ENCODE assay signal across 10 cellular contexts in the genomic region with DNA sequence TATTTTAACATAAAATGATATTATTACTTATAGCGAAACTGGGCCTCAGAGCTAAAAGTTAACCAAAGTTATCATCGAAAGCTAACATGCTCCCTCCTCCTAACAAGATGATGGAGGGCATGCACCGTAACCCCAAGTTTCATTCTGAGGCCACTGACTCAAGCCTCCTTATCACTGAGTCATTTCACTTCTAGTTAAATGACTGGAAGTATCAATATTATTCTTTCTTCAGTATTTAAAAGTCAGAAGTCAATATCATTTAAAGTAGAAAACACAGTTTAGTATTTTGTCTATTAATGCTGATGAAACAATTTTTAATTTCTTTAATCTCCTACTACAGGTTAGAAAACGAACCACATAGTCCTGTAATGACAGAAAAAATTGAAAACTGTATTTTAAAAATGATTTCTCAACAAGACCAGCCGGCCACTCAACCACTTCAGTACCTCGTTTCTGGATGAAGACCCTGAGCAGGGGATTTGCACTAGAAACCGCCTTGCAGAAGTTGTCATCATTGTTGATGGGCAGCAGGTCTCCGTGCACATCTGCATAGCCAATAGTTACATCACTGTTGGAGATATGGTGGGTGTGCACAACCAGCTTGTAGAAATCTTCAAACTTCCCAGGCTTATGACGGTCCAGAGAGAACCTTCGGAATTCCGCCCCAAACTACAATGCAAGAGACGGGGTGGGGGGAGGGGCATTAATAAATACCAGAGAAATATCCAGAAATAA. TPM values are rescaled to one million over a fixed set of nuclear protein-coding genes. Genes with fewer than 3 reads are reported as not detected.
DNase-seq lines count a peak whose midpoint lies in the region; ATAC-seq and TF ChIP-seq lines count a peak whose summit lies in the region.
"Had no signal": no experiment of that assay in that cellular context is flagged by ENCODE, and none has a peak within 500 bp of the region (broad histone marks: within the 10 kb centered on the region; RNA-seq: fewer than 3 reads in every experiment).

No MANE protein-coding gene starts in this region.

- H3K36me3 ChIP-seq in esophagus muscularis mucosa, result no peaks in the 10 kb centered on the region
- no peaks in the 10 kb centered on the region for H3K36me3 ChIP-seq in effector memory CD4-positive, alpha-beta T cell (ENCODE audit: control insufficient read depth, insufficient read depth, low read length)

- H3K4me3 ChIP-seq in esophagus muscularis mucosa, result no peak overlapping the region
- H3K4me3 ChIP-seq in effector memory CD4-positive, alpha-beta T cell (ENCODE audit: insufficient read depth, low read depth, low read length, poor library complexity, severe bottlenecking), result no peak overlapping the region

- TF ChIP-seq POLR2A in esophagus muscularis mucosa (IDR thresholded peaks at IDR 0.05; ENCODE audit: low read depth), result no peak

- H3K9me3 Mint-ChIP-seq in activated CD4-positive, alpha-beta T cell treated with anti-CD3 and anti-CD28 coated beads, Interleukin-2, amount 10 ng/mL, durations not matched to agents 24 days and 14 days, result no peaks in the 10 kb centered on the region
- H3K9me3 Mint-ChIP-seq: stimulated activated naive CD8-positive, alpha-beta T cell treated with anti-CD3 and anti-CD28 coated beads, Interleukin-15, Interleukin-2, amounts not matched to agents 100 ng/mL and 50 ng/mL, for 24 hours had no signal

- H3K27me3 ChIP-seq in esophagus muscularis mucosa, result no peaks in the 10 kb centered on the region
- no peaks in the 10 kb centered on the region for H3K27me3 ChIP-seq in effector memory CD4-positive, alpha-beta T cell (replicated peaks; ENCODE audit: control insufficient read depth, insufficient read depth, low read length, poor library complexity, severe bottlenecking)

- peaks cover 2% of the 10 kb centered on the region for H3K4me1 Mint-ChIP-seq in activated CD4-positive, alpha-beta T cell treated with anti-CD3 and anti-CD28 coated beads, Interleukin-2, amount 10 ng/mL, durations not matched to agents 24 days and 14 days

- no peak for TF ChIP-seq CTCF in GM20000 (IDR thresholded peaks at IDR 0.05; ENCODE audit: extremely low read depth, missing control alignments)
- TF ChIP-seq CTCF in esophagus muscularis mucosa (IDR thresholded peaks at IDR 0.05), result no peak

- peaks cover 23% of the 10 kb centered on the region for H3K27me3 Mint-ChIP-seq in activated CD4-positive, alpha-beta T cell treated with anti-CD3 and anti-CD28 coated beads, Interleukin-2, amount 10 ng/mL, durations not matched to agents 24 days and 14 days
- H3K27me3 Mint-ChIP-seq: progenitor cell of endocrine pancreas had no signal

- H3K4me3 Mint-ChIP-seq in activated CD4-positive, alpha-beta T cell treated with anti-CD3 and anti-CD28 coated beads, Interleukin-2, amount 10 ng/mL, durations not matched to agents 24 days and 14 days, result no peak overlapping the region
- H3K4me3 Mint-ChIP-seq: stimulated activated naive CD8-positive, alpha-beta T cell treated with anti-CD3 and anti-CD28 coated beads, Interleukin-15, Interleukin-2, amounts not matched to agents 100 ng/mL and 50 ng/mL, for 24 hours had no signal

- intact Hi-C loops in activated CD4-positive, alpha-beta T cell treated with anti-CD3 and anti-CD28 coated beads, Interleukin-2, amount 10 ng/mL, durations not matched to agents 24 days and 14 days (cut with micrococcal nuclease), result no loop called here
- intact Hi-C loops in esophagus muscularis mucosa (cut with DNase I), result no loop called here

- peak; percentile 88 for ATAC-seq in HG03095 (IDR thresholded peaks at IDR 0.05; ENCODE audit: unreplicated experiment)

- peaks cover 0 to 21% (median 16%) of the 10 kb centered on the region in 4 donors for H3K4me1 ChIP-seq in esophagus muscularis mucosa
- H3K4me1 ChIP-seq in effector memory CD4-positive, alpha-beta T cell (ENCODE audit: control insufficient read depth, insufficient read depth, low read length, poor library complexity, severe bottlenecking), result no peaks in the 10 kb centered on the region

- no peaks in the 10 kb centered on the region for H3K9me3 ChIP-seq in esophagus muscularis mucosa
- no peaks in the 10 kb centered on the region for H3K9me3 ChIP-seq in effector memory CD4-positive, alpha-beta T cell (ENCODE audit: control insufficient read depth, low read length)

- DNase-seq in activated CD4-positive, alpha-beta T cell treated with anti-CD3 and anti-CD28 coated beads, Interleukin-2, amount 50 U/mL, for 48 hours, result peak; percentile 49 to 62
- no peak for DNase-seq in activated CD4-positive, alpha-beta T cell treated with anti-CD3 and anti-CD28 coated beads, Interleukin-2, amount 10 ng/mL, durations not matched to agents 24 days and 14 days
- DNase-seq in GM20000 (ENCODE audit: low spot score), result peak; percentile 78
- peak; percentile 75 for DNase-seq in esophagus muscularis mucosa (ENCODE audit: extremely low spot score)
- DNase-seq in effector memory CD4-positive, alpha-beta T cell, result no peak
- DNase-seq in AG08395 (ENCODE audit: low spot score), result no peak
- no peak for DNase-seq in HuH-7.5 (ENCODE audit: low spot score)

- no peak overlapping the region for H3K27ac ChIP-seq in esophagus muscularis mucosa (replicated peaks in 1 of 4)
- no peak overlapping the region for H3K27ac ChIP-seq in effector memory CD4-positive, alpha-beta T cell (ENCODE audit: insufficient read depth, low read length, poor library complexity, severe bottlenecking)

- no peaks in the 10 kb centered on the region for H3K36me3 Mint-ChIP-seq in activated CD4-positive, alpha-beta T cell treated with anti-CD3 and anti-CD28 coated beads, Interleukin-2, amount 10 ng/mL, durations not matched to agents 24 days and 14 days (ENCODE audit: low read depth)

- TF ChIP-seq EP300 in esophagus muscularis mucosa (IDR thresholded peaks at IDR 0.05), result no peak

- 94% methylated on average over 12 of the region's 12 CpGs for WGBS in esophagus muscularis mucosa

- H3K27ac Mint-ChIP-seq in activated CD4-positive, alpha-beta T cell treated with anti-CD3 and anti-CD28 coated beads, Interleukin-2, amount 10 ng/mL, durations not matched to agents 24 days and 14 days, result no peak overlapping the region
- H3K27ac Mint-ChIP-seq: progenitor cell of endocrine pancreas; stimulated activated naive CD8-positive, alpha-beta T cell treated with anti-CD3 and anti-CD28 coated beads, Interleukin-15, Interleukin-2, amounts not matched to agents 100 ng/mL and 50 ng/mL, for 24 hours had no signal

RNA-seq across cellular contexts. Expression of gene PARD6G, which starts 44.9 kb away (rescaled TPM):
- total RNA-seq in activated CD4-positive, alpha-beta T cell treated with anti-CD3 and anti-CD28 coated beads, Interleukin-2, amount 10 ng/mL, durations not matched to agents 24 days and 14 days, result 0.40 and 0.47 TPM in 2 replicates
- total RNA-seq in esophagus muscularis mucosa, result 10 to 100 TPM in 2 of 4 donors, 1 to 10 TPM in 2; 5.4 to 11.3 (median 10.4) TPM

Comparison
In these comparisons a context has a peak if more than half of its experiments do, and no peak if none do; other contexts are left out.
1. DNase-seq: peak in activated CD4-positive, alpha-beta T cell treated with anti-CD3 and anti-CD28 coated beads, Interleukin-2, amount 50 U/mL, for 48 hours (2 of 2), GM20000 (single experiment) and esophagus muscularis mucosa (single experiment); none in activated CD4-positive, alpha-beta T cell treated with anti-CD3 and anti-CD28 coated beads, Interleukin-2, amount 10 ng/mL, durations not matched to agents 24 days and 14 days (single experiment), effector memory CD4-positive, alpha-beta T cell (0 of 3), AG08395 (single experiment) and HuH-7.5 (single experiment).